11 cellular contexts compared by ENCODE assay signal in the genomic region with DNA sequence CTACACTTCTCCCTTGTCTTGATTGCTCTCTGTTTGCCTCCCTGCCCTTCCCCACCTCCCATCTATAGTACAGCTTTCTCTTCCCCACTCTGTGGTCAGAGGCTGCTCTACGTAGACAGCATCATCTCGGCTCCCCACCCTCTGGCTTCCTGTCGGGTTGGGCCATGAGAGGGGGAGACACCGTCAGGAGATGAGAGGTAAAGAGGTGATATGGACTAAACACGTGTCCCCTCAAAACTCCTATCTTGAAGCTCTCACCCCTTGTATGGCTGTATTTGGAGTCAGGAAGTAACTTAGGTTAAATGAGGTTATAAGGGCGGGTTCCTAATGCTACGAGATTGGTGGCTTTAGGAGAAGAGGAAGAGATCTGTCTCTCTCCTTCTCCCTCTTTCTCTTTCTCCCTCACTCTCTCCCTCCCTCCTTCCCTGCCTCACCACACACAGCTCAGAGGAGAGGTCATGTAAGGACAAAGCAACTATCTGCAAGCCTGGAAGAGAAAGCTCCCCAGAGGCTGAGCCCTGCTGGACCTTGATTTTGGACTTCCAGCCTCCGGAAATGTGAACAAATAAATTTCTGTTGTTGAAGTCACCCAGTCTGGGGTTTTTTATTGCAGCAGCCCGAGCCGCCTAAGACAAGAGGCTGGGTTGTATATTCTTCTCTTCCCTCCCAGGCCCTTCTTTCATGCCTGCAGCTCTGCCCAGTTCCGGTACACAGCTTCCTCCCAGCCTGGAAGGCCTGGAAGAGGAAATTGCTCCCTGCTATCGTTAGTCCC.
DNase-seq lines count a peak whose midpoint lies in the region; ATAC-seq and TF ChIP-seq lines count a peak whose summit lies in the region.
"Had no signal": no experiment of that assay in that cellular context is flagged by ENCODE, and none has a peak within 500 bp of the region (broad histone marks: within the 10 kb centered on the region; RNA-seq: fewer than 3 reads in every experiment).

No MANE protein-coding gene starts in this region.

- intact Hi-C loops in activated B cell treated with CpG ODN at 0.5 μM for 24 hours (cut with micrococcal nuclease): no loop called here

- H3K36me3 Mint-ChIP-seq in activated B cell treated with CpG ODN at 0.5 μM for 24 hours (ENCODE audit: low read depth): no peaks in the 10 kb centered on the region

- ATAC-seq in HG02870 (IDR thresholded peaks at IDR 0.05; ENCODE audit: unreplicated experiment) (peak; percentile 60), activated B cell treated with CpG ODN at 0.5 μM for 24 hours (ENCODE audit: low read depth) (no peak), left lobe of liver (peak; percentile 36), HG03159 (IDR thresholded peaks at IDR 0.05; ENCODE audit: unreplicated experiment) (no peak), GM19035 (IDR thresholded peaks at IDR 0.05; ENCODE audit: unreplicated experiment) (no peak)

- POLR2A ChIA-PET in activated B cell treated with CpG ODN at 0.5 μM for 24 hours (lab: Charles Lee): no interaction called here

- DNase-seq in GF-D8 (lab: John Stamatoyannopoulos, UW): peak; percentile 20
- no peak for DNase-seq in activated B cell treated with CpG ODN at 0.5 μM for 24 hours
- DNase-seq in left lobe of liver (ENCODE audit: low spot score): no peak
- no peak for DNase-seq in NCI-H510A treated with DMSO at 0.1 percent for 48 hours (lab: John Stamatoyannopoulos, UW)
- no peak for DNase-seq in caudate nucleus (lab: John Stamatoyannopoulos, UW)

- no peak overlapping the region for H3K27ac ChIP-seq in caudate nucleus (ENCODE audit: low read depth, low read length)
- H3K27ac ChIP-seq: epithelial cell of prostate, SJSA1, skin epidermis had no signal

- no peak overlapping the region for H3K27ac Mint-ChIP-seq in activated B cell treated with CpG ODN at 0.5 μM for 24 hours

- peaks cover 15% of the 10 kb centered on the region for H3K27me3 Mint-ChIP-seq in activated B cell treated with CpG ODN at 0.5 μM for 24 hours

- TF ChIP-seq CTCF in activated B cell treated with CpG ODN at 0.5 μM for 24 hours (IDR thresholded peaks at IDR 0.05): no peak

- H3K9me3 Mint-ChIP-seq in activated B cell treated with CpG ODN at 0.5 μM for 24 hours: no peaks in the 10 kb centered on the region

- CTCF ChIA-PET in activated B cell treated with CpG ODN at 0.5 μM for 24 hours (lab: Charles Lee): interaction anchor here (2.1 kb wide), 1 partner anchor 952 kb away, joined by 7 read pairs; no protein-coding TSS in a partner anchor

- H3K4me3 Mint-ChIP-seq in activated B cell treated with CpG ODN at 0.5 μM for 24 hours: peak overlapping the region; percentile 9

- H3K4me1 Mint-ChIP-seq in activated B cell treated with CpG ODN at 0.5 μM for 24 hours: peaks cover 10% of the 10 kb centered on the region

Comparison
In these comparisons a context has a peak if more than half of its experiments do, and no peak if none do; other contexts are left out.
1. ATAC-seq: peak in HG02870 (single experiment) and left lobe of liver (single experiment); none in activated B cell treated with CpG ODN at 0.5 μM for 24 hours (single experiment), HG03159 (single experiment) and GM19035 (single experiment).